1 cellular context compared by ENCODE assay signal in the genomic region with DNA sequence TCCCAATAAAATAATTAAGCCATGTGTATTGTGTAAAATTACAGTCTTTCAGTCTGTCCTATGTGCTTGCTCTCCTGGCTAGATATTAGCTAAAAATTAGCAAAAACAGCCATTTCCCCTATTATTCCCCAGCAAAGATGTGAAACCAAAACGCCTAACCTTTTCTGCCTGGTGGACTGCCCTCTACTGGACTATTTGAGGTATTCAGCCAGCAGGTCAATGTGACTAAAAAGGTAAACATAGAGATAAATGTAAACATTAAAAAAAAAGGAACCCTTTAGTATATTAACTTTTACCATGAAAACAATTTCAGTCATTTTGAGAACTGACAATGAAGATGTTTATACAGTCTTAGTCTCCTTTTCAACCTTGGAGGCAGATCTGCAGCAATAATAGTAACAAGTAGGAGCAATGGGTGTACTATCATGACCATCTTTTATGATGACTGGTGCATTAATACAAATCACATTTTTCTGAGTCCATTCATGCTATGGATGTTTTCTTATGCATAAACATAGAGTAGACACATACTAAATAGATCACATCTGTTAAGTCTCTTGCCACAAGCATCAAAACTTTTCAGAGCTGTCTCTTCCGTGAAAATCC.
A peak's percentile ranks its signal among the peaks of the same experiment; 100 is the strongest.
TF ChIP-seq lines count a peak whose summit lies in the region.

No MANE protein-coding gene starts in this region.

TF ChIP-seq in HepG2, 621 proteins besides CTCF, POLR2A, EP300 and RAD21 (continues in another document):
- TF ChIP-seq ZNF773 (CRISPR knock-in tag; IDR thresholded peaks at IDR 0.05; ENCODE audit: borderline replicate concordance) (no peak), ZNF569 (CRISPR knock-in tag; IDR thresholded peaks at IDR 0.05; ENCODE audit: borderline replicate concordance) (no peak), FOXA1 (IDR thresholded peaks at IDR 0.05) (0 out of 2 replicates have a peak, but pooled peaks have one; percentile 31), FOXA1 (CRISPR knock-in tag; IDR thresholded peaks at IDR 0.05) (peak; percentile 52; the same call in 1 of the 2 replicates), ATF7 (IDR thresholded peaks at IDR 0.05) (no peak), ATF7 (CRISPR knock-in tag; IDR thresholded peaks at IDR 0.05) (no peak), ZBTB21 (CRISPR knock-in tag; IDR thresholded peaks at IDR 0.05) (no peak), ZNF230 (CRISPR knock-in tag; IDR thresholded peaks at IDR 0.05) (no peak), HOXA3 (CRISPR knock-in tag; IDR thresholded peaks at IDR 0.05) (no peak), ETV6 (CRISPR knock-in tag; conservative IDR thresholded peaks at IDR 0.05) (no peak), ZNF207 (IDR thresholded peaks at IDR 0.05; ENCODE audit: borderline replicate concordance) (no peak), BRD4 (CRISPR knock-in tag; IDR thresholded peaks at IDR 0.05) (no peak), ZSCAN30 (CRISPR knock-in tag; IDR thresholded peaks at IDR 0.05) (no peak), ZFP37 (CRISPR knock-in tag; IDR thresholded peaks at IDR 0.05; ENCODE audit: borderline replicate concordance) (no peak), ZNF850 (CRISPR knock-in tag; conservative IDR thresholded peaks at IDR 0.05) (no peak), MED1 (CRISPR knock-in tag; IDR thresholded peaks at IDR 0.05) (0 out of 2 replicates have a peak, but pooled peaks have one; percentile 12), STAG1 (CRISPR knock-in tag; IDR thresholded peaks at IDR 0.05) (peak; percentile 68), MIER2 (CRISPR knock-in tag; IDR thresholded peaks at IDR 0.05) (no peak), MAFK (conservative IDR thresholded peaks at IDR 0.05 in 1 of 2, IDR thresholded peaks at IDR 0.05 in 1 of 2; ENCODE audit: low read length in 2 of 2) (peak; percentile 70 to 75), KAT8 (CRISPR knock-in tag; IDR thresholded peaks at IDR 0.05) (peak; percentile 32; the same call in 1 of the 2 replicates), NR2F2 (IDR thresholded peaks at IDR 0.05; ENCODE audit: borderline replicate concordance, low read depth) (no peak), SMC3 (IDR thresholded peaks at IDR 0.05; ENCODE audit: low read length) (peak; percentile 84), ZNF891 (CRISPR knock-in tag; IDR thresholded peaks at IDR 0.05) (no peak), FOSL2 (CRISPR knock-in tag; IDR thresholded peaks at IDR 0.05) (peak; percentile 45; the same call in 1 of the 2 replicates), ZNF577 (CRISPR knock-in tag; IDR thresholded peaks at IDR 0.05; ENCODE audit: borderline replicate concordance, low read depth) (no peak), ELF1 (CRISPR knock-in tag; IDR thresholded peaks at IDR 0.05) (no peak), PITX1 (CRISPR knock-in tag; IDR thresholded peaks at IDR 0.05) (no peak), ZNF550 (CRISPR knock-in tag; IDR thresholded peaks at IDR 0.05; ENCODE audit: borderline replicate concordance) (no peak), SOX13 (IDR thresholded peaks at IDR 0.05) (no peak), SOX13 (CRISPR knock-in tag; conservative IDR thresholded peaks at IDR 0.05 in 1 of 2, IDR thresholded peaks at IDR 0.05 in 1 of 2) (0 out of 4 replicates have a peak, but pooled peaks of 1 of the 2 experiments have one; percentile 7), GATAD2A (CRISPR knock-in tag; IDR thresholded peaks at IDR 0.05) (peak; percentile 56; the same call in 1 of the 2 replicates), GFI1 (CRISPR knock-in tag; IDR thresholded peaks at IDR 0.05; ENCODE audit: borderline replicate concordance) (no peak), SNRNP70 (IDR thresholded peaks at IDR 0.05; ENCODE audit: low read depth, low read length) (no peak), KLF13 (CRISPR knock-in tag; IDR thresholded peaks at IDR 0.05) (no peak), EHMT2 (IDR thresholded peaks at IDR 0.05; ENCODE audit: borderline replicate concordance, low read depth, low read length) (no peak), FOXA3 (CRISPR knock-in tag; IDR thresholded peaks at IDR 0.05) (peak; percentile 79), TOE1 (CRISPR knock-in tag; IDR thresholded peaks at IDR 0.05) (no peak), MIXL1 (CRISPR knock-in tag; IDR thresholded peaks at IDR 0.05) (peak; percentile 60; the same call in 1 of the 2 replicates), CREB1 (IDR thresholded peaks at IDR 0.05) (no peak), CREB1 (CRISPR knock-in tag; IDR thresholded peaks at IDR 0.05) (peak; percentile 49), ATAD3A (CRISPR knock-in tag; IDR thresholded peaks at IDR 0.05) (no peak), BORCS8-MEF2B (CRISPR knock-in tag; IDR thresholded peaks at IDR 0.05) (no peak), TSC22D2 (CRISPR knock-in tag; IDR thresholded peaks at IDR 0.05; ENCODE audit: borderline replicate concordance) (no peak)
- TF ChIP-seq, protein P1, sequence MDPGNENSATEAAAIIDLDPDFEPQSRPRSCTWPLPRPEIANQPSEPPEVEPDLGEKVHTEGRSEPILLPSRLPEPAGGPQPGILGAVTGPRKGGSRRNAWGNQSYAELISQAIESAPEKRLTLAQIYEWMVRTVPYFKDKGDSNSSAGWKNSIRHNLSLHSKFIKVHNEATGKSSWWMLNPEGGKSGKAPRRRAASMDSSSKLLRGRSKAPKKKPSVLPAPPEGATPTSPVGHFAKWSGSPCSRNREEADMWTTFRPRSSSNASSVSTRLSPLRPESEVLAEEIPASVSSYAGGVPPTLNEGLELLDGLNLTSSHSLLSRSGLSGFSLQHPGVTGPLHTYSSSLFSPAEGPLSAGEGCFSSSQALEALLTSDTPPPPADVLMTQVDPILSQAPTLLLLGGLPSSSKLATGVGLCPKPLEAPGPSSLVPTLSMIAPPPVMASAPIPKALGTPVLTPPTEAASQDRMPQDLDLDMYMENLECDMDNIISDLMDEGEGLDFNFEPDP (CRISPR knock-in tag; conservative IDR thresholded peaks at IDR 0.05) = no peak
- TF ChIP-seq, protein P2, sequence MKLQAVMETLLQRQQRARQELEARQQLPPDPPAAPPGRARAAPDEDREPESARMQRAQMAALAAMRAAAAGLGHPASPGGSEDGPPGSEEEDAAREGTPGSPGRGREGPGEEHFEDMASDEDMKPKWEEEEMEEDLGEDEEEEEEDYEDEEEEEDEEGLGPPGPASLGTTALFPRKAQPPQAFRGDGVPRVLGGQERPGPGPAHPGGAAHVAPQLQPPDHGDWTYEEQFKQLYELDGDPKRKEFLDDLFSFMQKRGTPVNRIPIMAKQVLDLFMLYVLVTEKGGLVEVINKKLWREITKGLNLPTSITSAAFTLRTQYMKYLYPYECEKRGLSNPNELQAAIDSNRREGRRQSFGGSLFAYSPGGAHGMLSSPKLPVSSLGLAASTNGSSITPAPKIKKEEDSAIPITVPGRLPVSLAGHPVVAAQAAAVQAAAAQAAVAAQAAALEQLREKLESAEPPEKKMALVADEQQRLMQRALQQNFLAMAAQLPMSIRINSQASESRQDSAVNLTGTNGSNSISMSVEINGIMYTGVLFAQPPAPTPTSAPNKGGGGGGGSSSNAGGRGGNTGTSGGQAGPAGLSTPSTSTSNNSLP (IDR thresholded peaks at IDR 0.05; ENCODE audit: low read depth, low read length) = peak; percentile 82
- TF ChIP-seq, protein P3, sequence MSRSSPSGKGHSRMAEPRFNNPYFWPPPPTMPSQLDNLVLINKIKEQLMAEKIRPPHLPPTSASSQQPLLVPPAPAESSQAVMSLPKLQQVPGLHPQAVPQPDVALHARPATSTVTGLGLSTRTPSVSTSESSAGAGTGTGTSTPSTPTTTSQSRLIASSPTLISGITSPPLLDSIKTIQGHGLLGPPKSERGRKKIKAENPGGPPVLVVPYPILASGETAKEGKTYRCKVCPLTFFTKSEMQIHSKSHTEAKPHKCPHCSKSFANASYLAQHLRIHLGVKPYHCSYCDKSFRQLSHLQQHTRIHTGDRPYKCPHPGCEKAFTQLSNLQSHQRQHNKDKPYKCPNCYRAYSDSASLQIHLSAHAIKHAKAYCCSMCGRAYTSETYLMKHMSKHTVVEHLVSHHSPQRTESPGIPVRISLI (CRISPR knock-in tag; IDR thresholded peaks at IDR 0.05; ENCODE audit: borderline replicate concordance) = peak; percentile 77; the same call in 1 of the 2 replicates
- TF ChIP-seq, protein P4, sequence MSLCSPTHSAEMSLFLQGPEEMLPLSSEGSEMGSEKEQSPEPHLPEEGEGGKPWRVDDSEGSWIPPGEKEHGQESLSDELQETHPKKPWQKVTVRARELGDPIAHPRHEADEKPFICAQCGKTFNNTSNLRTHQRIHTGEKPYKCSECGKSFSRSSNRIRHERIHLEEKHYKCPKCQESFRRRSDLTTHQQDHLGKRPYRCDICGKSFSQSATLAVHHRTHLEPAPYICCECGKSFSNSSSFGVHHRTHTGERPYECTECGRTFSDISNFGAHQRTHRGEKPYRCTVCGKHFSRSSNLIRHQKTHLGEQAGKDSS (CRISPR knock-in tag; IDR thresholded peaks at IDR 0.05; ENCODE audit: borderline replicate concordance, low read depth) = no peak
- TF ChIP-seq, protein P5, sequence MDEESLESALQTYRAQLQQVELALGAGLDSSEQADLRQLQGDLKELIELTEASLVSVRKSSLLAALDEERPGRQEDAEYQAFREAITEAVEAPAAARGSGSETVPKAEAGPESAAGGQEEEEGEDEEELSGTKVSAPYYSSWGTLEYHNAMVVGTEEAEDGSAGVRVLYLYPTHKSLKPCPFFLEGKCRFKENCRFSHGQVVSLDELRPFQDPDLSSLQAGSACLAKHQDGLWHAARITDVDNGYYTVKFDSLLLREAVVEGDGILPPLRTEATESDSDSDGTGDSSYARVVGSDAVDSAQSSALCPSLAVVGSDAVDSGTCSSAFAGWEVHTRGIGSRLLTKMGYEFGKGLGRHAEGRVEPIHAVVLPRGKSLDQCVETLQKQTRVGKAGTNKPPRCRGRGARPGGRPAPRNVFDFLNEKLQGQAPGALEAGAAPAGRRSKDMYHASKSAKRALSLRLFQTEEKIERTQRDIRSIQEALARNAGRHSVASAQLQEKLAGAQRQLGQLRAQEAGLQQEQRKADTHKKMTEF (CRISPR knock-in tag; IDR thresholded peaks at IDR 0.05) = 0 out of 2 replicates have a peak, but pooled peaks have one; percentile 19
- TF ChIP-seq, protein P6, sequence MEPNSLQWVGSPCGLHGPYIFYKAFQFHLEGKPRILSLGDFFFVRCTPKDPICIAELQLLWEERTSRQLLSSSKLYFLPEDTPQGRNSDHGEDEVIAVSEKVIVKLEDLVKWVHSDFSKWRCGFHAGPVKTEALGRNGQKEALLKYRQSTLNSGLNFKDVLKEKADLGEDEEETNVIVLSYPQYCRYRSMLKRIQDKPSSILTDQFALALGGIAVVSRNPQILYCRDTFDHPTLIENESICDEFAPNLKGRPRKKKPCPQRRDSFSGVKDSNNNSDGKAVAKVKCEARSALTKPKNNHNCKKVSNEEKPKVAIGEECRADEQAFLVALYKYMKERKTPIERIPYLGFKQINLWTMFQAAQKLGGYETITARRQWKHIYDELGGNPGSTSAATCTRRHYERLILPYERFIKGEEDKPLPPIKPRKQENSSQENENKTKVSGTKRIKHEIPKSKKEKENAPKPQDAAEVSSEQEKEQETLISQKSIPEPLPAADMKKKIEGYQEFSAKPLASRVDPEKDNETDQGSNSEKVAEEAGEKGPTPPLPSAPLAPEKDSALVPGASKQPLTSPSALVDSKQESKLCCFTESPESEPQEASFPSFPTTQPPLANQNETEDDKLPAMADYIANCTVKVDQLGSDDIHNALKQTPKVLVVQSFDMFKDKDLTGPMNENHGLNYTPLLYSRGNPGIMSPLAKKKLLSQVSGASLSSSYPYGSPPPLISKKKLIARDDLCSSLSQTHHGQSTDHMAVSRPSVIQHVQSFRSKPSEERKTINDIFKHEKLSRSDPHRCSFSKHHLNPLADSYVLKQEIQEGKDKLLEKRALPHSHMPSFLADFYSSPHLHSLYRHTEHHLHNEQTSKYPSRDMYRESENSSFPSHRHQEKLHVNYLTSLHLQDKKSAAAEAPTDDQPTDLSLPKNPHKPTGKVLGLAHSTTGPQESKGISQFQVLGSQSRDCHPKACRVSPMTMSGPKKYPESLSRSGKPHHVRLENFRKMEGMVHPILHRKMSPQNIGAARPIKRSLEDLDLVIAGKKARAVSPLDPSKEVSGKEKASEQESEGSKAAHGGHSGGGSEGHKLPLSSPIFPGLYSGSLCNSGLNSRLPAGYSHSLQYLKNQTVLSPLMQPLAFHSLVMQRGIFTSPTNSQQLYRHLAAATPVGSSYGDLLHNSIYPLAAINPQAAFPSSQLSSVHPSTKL (CRISPR knock-in tag; IDR thresholded peaks at IDR 0.05) = peak; percentile 43; the same call in 1 of the 2 replicates
- TF ChIP-seq, protein P7, sequence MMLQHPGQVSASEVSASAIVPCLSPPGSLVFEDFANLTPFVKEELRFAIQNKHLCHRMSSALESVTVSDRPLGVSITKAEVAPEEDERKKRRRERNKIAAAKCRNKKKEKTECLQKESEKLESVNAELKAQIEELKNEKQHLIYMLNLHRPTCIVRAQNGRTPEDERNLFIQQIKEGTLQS (CRISPR knock-in tag; IDR thresholded peaks at IDR 0.05) = no peak
- TF ChIP-seq, protein P8, sequence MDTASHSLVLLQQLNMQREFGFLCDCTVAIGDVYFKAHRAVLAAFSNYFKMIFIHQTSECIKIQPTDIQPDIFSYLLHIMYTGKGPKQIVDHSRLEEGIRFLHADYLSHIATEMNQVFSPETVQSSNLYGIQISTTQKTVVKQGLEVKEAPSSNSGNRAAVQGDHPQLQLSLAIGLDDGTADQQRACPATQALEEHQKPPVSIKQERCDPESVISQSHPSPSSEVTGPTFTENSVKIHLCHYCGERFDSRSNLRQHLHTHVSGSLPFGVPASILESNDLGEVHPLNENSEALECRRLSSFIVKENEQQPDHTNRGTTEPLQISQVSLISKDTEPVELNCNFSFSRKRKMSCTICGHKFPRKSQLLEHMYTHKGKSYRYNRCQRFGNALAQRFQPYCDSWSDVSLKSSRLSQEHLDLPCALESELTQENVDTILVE (CRISPR knock-in tag; IDR thresholded peaks at IDR 0.05) = no peak
- TF ChIP-seq, protein P9, sequence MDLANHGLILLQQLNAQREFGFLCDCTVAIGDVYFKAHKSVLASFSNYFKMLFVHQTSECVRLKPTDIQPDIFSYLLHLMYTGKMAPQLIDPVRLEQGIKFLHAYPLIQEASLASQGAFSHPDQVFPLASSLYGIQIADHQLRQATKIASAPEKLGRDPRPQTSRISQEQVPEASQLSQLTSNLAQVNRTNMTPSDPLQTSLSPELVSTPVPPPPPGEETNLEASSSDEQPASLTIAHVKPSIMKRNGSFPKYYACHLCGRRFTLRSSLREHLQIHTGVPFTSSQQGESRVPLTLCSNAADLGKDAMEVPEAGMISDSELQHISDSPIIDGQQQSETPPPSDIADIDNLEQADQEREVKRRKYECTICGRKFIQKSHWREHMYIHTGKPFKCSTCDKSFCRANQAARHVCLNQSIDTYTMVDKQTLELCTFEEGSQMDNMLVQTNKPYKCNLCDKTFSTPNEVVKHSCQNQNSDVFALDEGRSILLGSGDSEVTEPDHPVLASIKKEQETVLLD (CRISPR knock-in tag; IDR thresholded peaks at IDR 0.05; ENCODE audit: low read depth) = no peak
- TF ChIP-seq, protein P10, sequence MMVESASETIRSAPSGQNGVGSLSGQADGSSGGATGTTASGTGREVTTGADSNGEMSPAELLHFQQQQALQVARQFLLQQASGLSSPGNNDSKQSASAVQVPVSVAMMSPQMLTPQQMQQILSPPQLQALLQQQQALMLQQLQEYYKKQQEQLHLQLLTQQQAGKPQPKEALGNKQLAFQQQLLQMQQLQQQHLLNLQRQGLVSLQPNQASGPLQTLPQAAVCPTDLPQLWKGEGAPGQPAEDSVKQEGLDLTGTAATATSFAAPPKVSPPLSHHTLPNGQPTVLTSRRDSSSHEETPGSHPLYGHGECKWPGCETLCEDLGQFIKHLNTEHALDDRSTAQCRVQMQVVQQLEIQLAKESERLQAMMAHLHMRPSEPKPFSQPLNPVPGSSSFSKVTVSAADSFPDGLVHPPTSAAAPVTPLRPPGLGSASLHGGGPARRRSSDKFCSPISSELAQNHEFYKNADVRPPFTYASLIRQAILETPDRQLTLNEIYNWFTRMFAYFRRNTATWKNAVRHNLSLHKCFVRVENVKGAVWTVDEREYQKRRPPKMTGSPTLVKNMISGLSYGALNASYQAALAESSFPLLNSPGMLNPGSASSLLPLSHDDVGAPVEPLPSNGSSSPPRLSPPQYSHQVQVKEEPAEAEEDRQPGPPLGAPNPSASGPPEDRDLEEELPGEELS (CRISPR knock-in tag; IDR thresholded peaks at IDR 0.05) = 0 out of 2 replicates have a peak, but pooled peaks have one; percentile 15
